15 cellular contexts compared by ENCODE assay signal in the genomic region with DNA sequence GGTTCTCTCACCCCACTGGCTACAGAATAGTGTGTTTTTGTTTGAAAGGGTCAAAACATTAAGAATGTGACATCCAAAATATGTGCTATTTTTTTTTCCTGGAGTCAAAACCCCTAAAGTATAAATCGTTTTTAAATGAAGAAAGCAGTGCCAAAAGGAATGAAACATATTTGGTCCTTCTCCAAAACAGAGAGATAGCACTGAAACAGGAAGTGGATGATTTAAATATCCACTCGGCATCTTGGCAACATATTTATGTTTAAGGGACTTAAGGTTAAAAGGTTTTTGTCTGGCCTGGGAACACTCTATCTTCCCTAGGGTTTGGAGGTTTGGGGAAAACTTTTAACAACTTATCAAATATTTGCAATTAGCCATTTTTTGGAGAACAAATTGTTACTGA. TPM values are rescaled to one million over a fixed set of nuclear protein-coding genes. Genes with fewer than 3 reads are reported as not detected.
DNase-seq lines count a peak whose midpoint lies in the region; ATAC-seq, FAIRE-seq and TF ChIP-seq lines count a peak whose summit lies in the region.
"Had no signal": no experiment of that assay in that cellular context is flagged by ENCODE, and none has a peak within 500 bp of the region (broad histone marks: within the 10 kb centered on the region; RNA-seq: fewer than 3 reads in every experiment).

No MANE protein-coding gene starts in this region.

- SMC1A ChIA-PET in GM12878 (lab: Charles Lee; ENCODE audit: uncharacterized antibody, unreplicated experiment) = no interaction called here

- RAD21 ChIA-PET in GM12878 (lab: Charles Lee; ENCODE audit: unreplicated experiment) = no interaction called here

- no peak overlapping the region for H3K4me2 ChIP-seq in GM12878 (ENCODE audit: control insufficient read depth, insufficient read depth)

- no peaks in the 10 kb centered on the region for H4K20me1 ChIP-seq in GM12878 (ENCODE audit: control insufficient read depth, insufficient read depth)

- no peak for TF ChIP-seq POLR2A in GM12878 (IDR thresholded peaks at IDR 0.05; ENCODE audit: low read depth, low read length)
- TF ChIP-seq POLR2A in lower leg skin (IDR thresholded peaks at IDR 0.05) = no peak

- DNase-seq in EH (ENCODE audit: low read depth) (peak; percentile 87), GM12878 (ENCODE audit: low read depth, low spot score) (no peak), heart right ventricle (no peak), left colon (no peak), lower leg skin (ENCODE audit: low spot score in 2 of 2) (no peak)
- DNase-seq: activated CD4-positive, alpha-beta memory T cell treated with anti-CD3 and anti-CD28 coated beads, Interleukin-2, amount 10 ng/mL, durations not matched to agents 7 days and 5 days; effector memory CD4-positive, alpha-beta T cell; KG1; mesendoderm; NCI-H187 treated with DMSO at 0.1 percent for 48 hours; NCI-H82 had no signal

- H3K79me2 ChIP-seq in GM12878 (ENCODE audit: control insufficient read depth, insufficient read depth, low read length) = no peaks in the 10 kb centered on the region
- H3K79me2 ChIP-seq: parathyroid adenoma had no signal

- H3K36me3 ChIP-seq in GM12878 (ENCODE audit: control insufficient read depth in 2 of 2, insufficient read depth in 2 of 2, low read length in 1 of 2) (no peaks in the 10 kb centered on the region), heart right ventricle (peaks cover 0 to 7% (median 0%) of the 10 kb centered on the region in 9 donors), rectal smooth muscle tissue (ENCODE audit: control insufficient read depth, insufficient read depth, low read length) (no peaks in the 10 kb centered on the region)

- TF ChIP-seq EP300 in GM12878 (IDR thresholded peaks at IDR 0.05; ENCODE audit: borderline replicate concordance in 1 of 2, control insufficient read depth in 1 of 2, low read depth in 2 of 2, low read length in 2 of 2) = no peak

- POLR2A ChIA-PET in GM12878 (lab: Charles Lee) = no interaction called here

- H3K9ac ChIP-seq in GM12878 (ENCODE audit: control insufficient read depth, insufficient read depth, low read length) (no peak overlapping the region), rectal smooth muscle tissue (ENCODE audit: low read length) (no peak overlapping the region)
- H3K9ac ChIP-seq: parathyroid adenoma had no signal

- WGBS in GM12878 (ENCODE audit: insufficient coverage, insufficient replicate concordance, low lambda C conversion rate, missing lambda C conversion rate) = 3% methylated on average over 2 of the region's 2 CpGs
- WGBS in heart right ventricle, 2 donors = 0 to 2% methylated on average over 2 of the region's 2 CpGs
- 3 to 5% methylated on average over 2 of the region's 2 CpGs for WGBS in lower leg skin, 2 donors

- no peak for FAIRE-seq in GM12878 (lab: Jason Lieb, UNC)

- TF ChIP-seq RAD21 in GM12878 (IDR thresholded peaks at IDR 0.05; ENCODE audit: insufficient read depth, low read depth, low read length) = no peak

- H3K4me1 ChIP-seq in GM12878 (ENCODE audit: control insufficient read depth, insufficient read depth, low read length) = no peaks in the 10 kb centered on the region
- peaks cover 10 to 94% (median 72%) of the 10 kb centered on the region in 9 donors for H3K4me1 ChIP-seq in heart right ventricle
- H3K4me1 ChIP-seq in rectal smooth muscle tissue (ENCODE audit: control insufficient read depth, insufficient read depth, low read length) = peaks cover 51% of the 10 kb centered on the region
- H3K4me1 ChIP-seq: parathyroid adenoma had no signal

- in situ Hi-C loops in GM12878 (cut with MboI) = no loop called here

- CTCF ChIA-PET in GM12878 (lab: Yijun Ruan, JAX) = interaction anchor here (1.0 kb wide), 1 partner anchor 27 kb away, joined by 3 read pairs; no protein-coding TSS in a partner anchor

- ATAC-seq in GM12878 = no peak
- ATAC-seq in heart right ventricle = peak in 5 of 8 donors; percentile 34 to 53 (median 40)
- ATAC-seq in left colon = no peak
- ATAC-seq in GM18517 (IDR thresholded peaks at IDR 0.05; ENCODE audit: unreplicated experiment) = no peak
- ATAC-seq in GM18861 (IDR thresholded peaks at IDR 0.05; ENCODE audit: unreplicated experiment) = no peak

- H3K27me3 ChIP-seq in GM12878 (replicated peaks in 1 of 2; ENCODE audit: control insufficient read depth in 2 of 2, insufficient read depth in 2 of 2, low read length in 1 of 2) (peaks cover 0 to 1% of the 10 kb centered on the region in 2 experiments; a peak in 2 of 4 replicates), heart right ventricle (no peaks in the 10 kb centered on the region), rectal smooth muscle tissue (ENCODE audit: control insufficient read depth, insufficient read depth, low read length) (no peaks in the 10 kb centered on the region)

- no TSS peak for BruUV-seq in GM12878 (replicated peaks; lab: Mats Ljungman, UMichigan)

- TF ChIP-seq CTCF in GM12878 (IDR thresholded peaks at IDR 0.05 in 2 of 3, conservative IDR thresholded peaks at IDR 0.05 in 1 of 3; ENCODE audit: control insufficient read depth in 2 of 3, extremely low read depth in 1 of 3, insufficient read depth in 1 of 3, low read depth in 3 of 3, low read length in 3 of 3) = no peak
- TF ChIP-seq CTCF in heart right ventricle (IDR thresholded peaks at IDR 0.05) = no peak
- TF ChIP-seq CTCF in lower leg skin (IDR thresholded peaks at IDR 0.05) = no peak

- no peak overlapping the region for H3K4me3 ChIP-seq in GM12878
- no peak overlapping the region for H3K4me3 ChIP-seq in heart right ventricle
- H3K4me3 ChIP-seq in rectal smooth muscle tissue (ENCODE audit: low read length) = no peak overlapping the region
- no peak overlapping the region for H3K4me3 ChIP-seq in lower leg skin (ENCODE audit: low read depth, poor library complexity, severe bottlenecking)

- H3K9me3 ChIP-seq in GM12878 (replicated peaks; ENCODE audit: control insufficient read depth, insufficient read depth, low read length) = no peaks in the 10 kb centered on the region
- H3K9me3 ChIP-seq in heart right ventricle = no peaks in the 10 kb centered on the region

- no peak overlapping the region for H2AFZ ChIP-seq in GM12878 (ENCODE audit: control insufficient read depth, low read depth, low read length)
- H2AFZ ChIP-seq: parathyroid adenoma had no signal

- intact Hi-C loops in GM12878 (cut with micrococcal nuclease; ENCODE audit: unreplicated experiment) (no loop called here), heart right ventricle (cut with DNase I) (loop anchor here in 1 of 10 donors (5.0 kb wide), 1 partner anchor 41 kb away; no protein-coding TSS in a partner anchor), left colon (cut with DNase I, micrococcal nuclease) (no loop called here), lower leg skin (cut with DNase I; ENCODE audit: low total_unique reads) (no loop called here)

- H3K27ac ChIP-seq in GM12878 (ENCODE audit: control insufficient read depth, insufficient read depth) (no peak overlapping the region), heart right ventricle (peak overlapping the region in 8 of 10 donors; percentile 19 to 77 (median 54)), rectal smooth muscle tissue (ENCODE audit: low read depth, low read length) (peak overlapping the region; percentile 48)
- H3K27ac ChIP-seq: parathyroid adenoma had no signal

TF ChIP-seq in GM12878, 131 proteins besides CTCF, POLR2A, EP300 and RAD21 (continues in another document):
- no peak for TF ChIP-seq MYB (IDR thresholded peaks at IDR 0.05; ENCODE audit: borderline replicate concordance, low read depth, low read length)
- TF ChIP-seq RUNX3 (IDR thresholded peaks at IDR 0.05; ENCODE audit: low read length) = no peak
- 0 out of 2 replicates have a peak, but pooled peaks have one; percentile 5 for TF ChIP-seq SPI1 (IDR thresholded peaks at IDR 0.05; ENCODE audit: borderline replicate concordance, insufficient read depth, low read depth, low read length)

RNA-seq across cellular contexts. Expression of gene CALD1, which starts 32.4 kb away (rescaled TPM):
- total RNA-seq in GM12878 (2013; cell fraction: nucleolus; rRNA removed) = 0.75 TPM in 1 of 2 replicates, not detected in the other
- total RNA-seq in GM12878 (2014; rRNA removed) (0.23 and 0.65 TPM in 2 replicates), GM12878 (2014; rRNA removed; fragmentation: Illumina TruSeq; extraction: Trizol) (0.14 and 0.22 TPM in 2 replicates), GM12878 (2021) (0.54 and 0.74 TPM in 2 replicates), heart right ventricle (100 to 1,000 TPM in 9 of 10 donors, 10 to 100 TPM in 1; 96.6 to 180 (median 132) TPM), left colon (100 to 1,000 TPM in 1 of 2 donors, 10 to 100 TPM in 1; 36.7 to 161 TPM), lower leg skin (10 to 100 TPM; 30.3 to 95.7 (median 58.0) TPM)
- polyA plus RNA-seq in GM12878 (2011; ENCODE audit: low read depth) = 0.08 TPM
- polyA plus RNA-seq in GM12878 (2011; rRNA removed) (0.75 and 1.3 TPM in 2 replicates), GM12878 (2014; fragmentation: Illumina TruSeq; extraction: Trizol) (0.09 and 0.10 TPM in 2 replicates), GM12878 (2014; fragmentation: Nextera tagmentation; extraction: Ambion mirVana) (under 1 TPM; 0.03 to 0.04 TPM), GM12878 (2014; rRNA removed) (0.17 and 0.19 TPM in 2 replicates), GM12878 (2016; fragmentation: Nextera tagmentation; extraction: Ambion mirVana) (under 1 TPM; 0.40 to 0.69 TPM), heart right ventricle (100 to 1,000 TPM in 1 of 2 donors, 10 to 100 TPM in 1; 69.9 to 119 TPM)
- 0.36 and 0.42 TPM in 2 replicates for polyA plus RNA-seq in GM12878 (2011; cell fraction: cytosol; rRNA removed)
- polyA plus RNA-seq in GM12878 (2011; cell fraction: nucleus; rRNA removed) = 0.44 and 0.67 TPM in 2 replicates
- 0.11 and 0.22 TPM in 2 replicates for polyA plus RNA-seq in GM12878 (2012)
- polyA minus RNA-seq in GM12878 (2011; rRNA and poly(A)+ RNA removed) = 0.15 and 0.31 TPM in 2 replicates
- polyA minus RNA-seq in GM12878 (2011; cell fraction: cytosol; rRNA and poly(A)+ RNA removed) = 0.52 TPM in 1 of 2 replicates, not detected in the other
- polyA minus RNA-seq in GM12878 (2011; cell fraction: nucleus; rRNA and poly(A)+ RNA removed) = 0.24 and 0.29 TPM in 2 replicates

Comparison
In these comparisons a context has a peak if more than half of its experiments do, and no peak if none do; other contexts are left out.
1. ATAC-seq: peak in heart right ventricle (5 of 8); none in GM12878 (single experiment), left colon (single experiment), GM18517 (single experiment) and GM18861 (single experiment).
2. RNA of gene CALD1, which starts 32.4 kb away (total RNA-seq): 36.7 to 161 TPM in left colon, 96.6 to 180 TPM in heart right ventricle and 30.3 to 95.7 TPM in lower leg skin; 0.14 to 0.75 TPM in GM12878; every median in the first group is over 10 times any median in the second.